28 cellular contexts compared by ENCODE assay signal in the genomic region with DNA sequence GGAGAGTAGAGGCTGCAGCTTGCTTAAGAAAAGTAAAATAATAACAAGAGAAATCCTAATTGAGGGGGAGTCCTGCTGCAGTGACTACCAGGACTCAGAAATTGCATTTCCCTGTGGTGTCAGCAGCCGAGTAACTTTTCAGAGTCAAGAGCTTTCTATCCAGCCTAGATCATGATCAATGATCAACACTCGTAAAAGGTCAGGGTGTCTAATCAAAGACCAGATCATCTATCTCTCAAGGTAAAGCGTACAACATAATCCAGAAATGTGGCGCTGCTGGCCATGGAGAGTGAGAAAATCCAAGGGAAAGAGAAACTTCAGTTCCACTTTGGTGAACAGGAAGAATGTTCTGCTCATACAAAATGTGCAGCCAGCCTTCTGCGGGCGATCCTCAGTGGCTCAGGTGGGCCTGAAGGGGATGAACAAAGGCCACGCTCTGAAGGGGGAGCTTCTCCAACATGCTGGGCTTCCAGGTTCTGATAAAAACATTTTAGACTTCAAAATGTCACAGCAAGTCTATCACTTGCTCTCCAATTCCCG.
DNase-seq lines count a peak whose midpoint lies in the region; ATAC-seq and TF ChIP-seq lines count a peak whose summit lies in the region.
"Had no signal": no experiment of that assay in that cellular context is flagged by ENCODE, and none has a peak within 500 bp of the region (broad histone marks: within the 10 kb centered on the region; RNA-seq: fewer than 3 reads in every experiment).

No MANE protein-coding gene starts in this region.

- no peak for ATAC-seq in activated CD8-positive, alpha-beta T cell treated with anti-CD3 and anti-CD28 coated beads for 36 hours
- no peak for ATAC-seq in GM18868 (IDR thresholded peaks at IDR 0.05; ENCODE audit: unreplicated experiment)
- ATAC-seq: activated CD4-positive, alpha-beta T cell treated with anti-CD3 and anti-CD28 coated beads for 36 hours had no signal

- peak overlapping the region; percentile 13 for H3K4me3 Mint-ChIP-seq in neural crest cell
- H3K4me3 Mint-ChIP-seq in activated CD8-positive, alpha-beta T cell treated with anti-CD3 and anti-CD28 coated beads for 36 hours = no peak overlapping the region
- H3K4me3 Mint-ChIP-seq: activated CD4-positive, alpha-beta T cell treated with anti-CD3 and anti-CD28 coated beads for 36 hours; activated naive CD8-positive, alpha-beta T cell treated with anti-CD3 and anti-CD28 coated beads for 36 hours; dendritic cell treated with granulocyte-macrophage colony-stimulating factor and Interleukin-4, amounts not matched to agents 40 ng/mL and 50 ng/mL, for 4 days; memory B cell had no signal

- H3K27ac Mint-ChIP-seq in neural crest cell (ENCODE audit: unreplicated experiment) = no peak overlapping the region
- H3K27ac Mint-ChIP-seq in activated CD8-positive, alpha-beta T cell treated with anti-CD3 and anti-CD28 coated beads for 36 hours = no peak overlapping the region
- H3K27ac Mint-ChIP-seq: activated CD4-positive, alpha-beta T cell treated with anti-CD3 and anti-CD28 coated beads for 36 hours; activated naive CD8-positive, alpha-beta T cell treated with anti-CD3 and anti-CD28 coated beads for 36 hours; dendritic cell treated with granulocyte-macrophage colony-stimulating factor and Interleukin-4, amounts not matched to agents 40 ng/mL and 50 ng/mL, for 4 days; memory B cell; progenitor cell of endocrine pancreas had no signal

- H3K36me3 Mint-ChIP-seq in neural crest cell (ENCODE audit: low read depth) = peaks cover 3% of the 10 kb centered on the region
- no peaks in the 10 kb centered on the region for H3K36me3 Mint-ChIP-seq in activated CD8-positive, alpha-beta T cell treated with anti-CD3 and anti-CD28 coated beads for 36 hours (ENCODE audit: low read depth)
- H3K36me3 Mint-ChIP-seq: activated naive CD8-positive, alpha-beta T cell treated with anti-CD3 and anti-CD28 coated beads for 36 hours; memory B cell had no signal

- H3K4me1 ChIP-seq in esophagus squamous epithelium (peaks cover 0 to 14% (median 3%) of the 10 kb centered on the region in 3 donors), testis (peaks cover 3% of the 10 kb centered on the region)

- no peaks in the 10 kb centered on the region for H3K9me3 ChIP-seq in esophagus squamous epithelium
- H3K9me3 ChIP-seq in testis = no peaks in the 10 kb centered on the region
- H3K9me3 ChIP-seq: ascending aorta had no signal

- intact Hi-C loops in esophagus squamous epithelium (cut with DNase I) (no loop called here), testis (cut with DNase I; ENCODE audit: low total_unique reads) (loop anchor here (5.0 to 10.0 kb wide), 2 partner anchors 50 to 1008 kb away; a partner anchor contains a TSS)
- intact Hi-C loops in activated CD8-positive, alpha-beta T cell treated with anti-CD3 and anti-CD28 coated beads for 36 hours (cut with micrococcal nuclease) = no loop called here

- peaks cover 6% of the 10 kb centered on the region for H3K27me3 Mint-ChIP-seq in neural crest cell (ENCODE audit: low read depth)
- peaks cover 41% of the 10 kb centered on the region for H3K27me3 Mint-ChIP-seq in activated CD8-positive, alpha-beta T cell treated with anti-CD3 and anti-CD28 coated beads for 36 hours
- H3K27me3 Mint-ChIP-seq: memory B cell had no signal

- peaks cover 3% of the 10 kb centered on the region for H3K9me3 Mint-ChIP-seq in neural crest cell
- H3K9me3 Mint-ChIP-seq in activated CD8-positive, alpha-beta T cell treated with anti-CD3 and anti-CD28 coated beads for 36 hours = no peaks in the 10 kb centered on the region
- H3K9me3 Mint-ChIP-seq: activated naive CD8-positive, alpha-beta T cell treated with anti-CD3 and anti-CD28 coated beads for 36 hours; dendritic cell treated with granulocyte-macrophage colony-stimulating factor and Interleukin-4, amounts not matched to agents 40 ng/mL and 50 ng/mL, for 4 days had no signal

- H3K4me1 Mint-ChIP-seq in neural crest cell = peaks cover 36% of the 10 kb centered on the region
- H3K4me1 Mint-ChIP-seq in activated CD8-positive, alpha-beta T cell treated with anti-CD3 and anti-CD28 coated beads for 36 hours (ENCODE audit: low read depth) = no peaks in the 10 kb centered on the region
- H3K4me1 Mint-ChIP-seq: activated CD4-positive, alpha-beta T cell treated with anti-CD3 and anti-CD28 coated beads for 36 hours; memory B cell had no signal

- H3K4me3 ChIP-seq in coronary artery (peak overlapping the region; percentile 92), esophagus squamous epithelium (no peak overlapping the region), testis (no peak overlapping the region)
- H3K4me3 ChIP-seq: ascending aorta, cardiac muscle cell had no signal

- H3K36me3 ChIP-seq in esophagus squamous epithelium = no peaks in the 10 kb centered on the region
- no peaks in the 10 kb centered on the region for H3K36me3 ChIP-seq in testis (ENCODE audit: low read depth, missing control alignments)
- H3K36me3 ChIP-seq: ascending aorta, cardiac muscle cell had no signal

- POLR2A ChIA-PET in activated CD8-positive, alpha-beta T cell treated with anti-CD3 and anti-CD28 coated beads for 36 hours (lab: Charles Lee) = no interaction called here

- H3K27ac ChIP-seq in coronary artery = peak overlapping the region; percentile 94 to 99
- H3K27ac ChIP-seq in esophagus squamous epithelium = peak overlapping the region in 3 of 4 donors; percentile 60 to 93 (median 85)
- H3K27ac ChIP-seq in testis = peak overlapping the region; percentile 93 to 96
- H3K27ac ChIP-seq: ascending aorta, C4-2B, cardiac muscle cell had no signal

- CTCF ChIA-PET in activated CD8-positive, alpha-beta T cell treated with anti-CD3 and anti-CD28 coated beads for 36 hours (lab: Charles Lee) = no interaction called here

- 80 to 83% methylated on average over 8 of the region's 8 CpGs for WGBS in esophagus squamous epithelium, 2 donors
- WGBS in testis, 2 donors = 54 to 60% methylated on average over 8 of the region's 8 CpGs

- DNase-seq in coronary artery (ENCODE audit: low spot score) (no peak), esophagus squamous epithelium (lab: John Stamatoyannopoulos, UW) (no peak), neural crest cell (ENCODE audit: low read depth, low spot score) (no peak), testis (no peak), DMS53 treated with DMSO at 0.1 percent for 48 hours (lab: John Stamatoyannopoulos, UW; ENCODE audit: unreplicated experiment) (no peak)
- DNase-seq in activated CD8-positive, alpha-beta T cell treated with anti-CD3 and anti-CD28 coated beads for 36 hours = no peak
- DNase-seq: activated CD4-positive, alpha-beta T cell treated with anti-CD3 and anti-CD28 coated beads for 36 hours; activated CD8-positive, alpha-beta memory T cell treated with anti-CD3 and anti-CD28 coated beads for 24 hours; activated effector memory CD4-positive, alpha-beta T cell treated with anti-CD3 and anti-CD28 coated beads, Interleukin-2, amount 50 U/mL, for 16 hours; activated naive CD8-positive, alpha-beta T cell treated with anti-CD3 and anti-CD28 coated beads for 36 hours; Calu3; DND-41; glutamatergic neuron; HCEC 1CT; KBM-7; NCI-H1105 treated with DMSO at 0.1 percent for 48 hours; NCI-H2081 treated with DMSO at 0.1 percent for 48 hours; NCI-H226; NCI-H748 treated with DMSO at 0.1 percent for 48 hours; small intestine; stimulated activated CD4-positive, alpha-beta T cell treated with anti-CD3 and anti-CD28 coated beads, Interleukin-2, amount 100 ng/mL, for 24 hours had no signal

- TF ChIP-seq CTCF in coronary artery (IDR thresholded peaks at IDR 0.05) (no peak), esophagus squamous epithelium (IDR thresholded peaks at IDR 0.05) (no peak), neural crest cell (conservative IDR thresholded peaks at IDR 0.05) (no peak), testis (IDR thresholded peaks at IDR 0.05) (no peak)
- no peak for TF ChIP-seq CTCF in activated CD8-positive, alpha-beta T cell treated with anti-CD3 and anti-CD28 coated beads for 36 hours (IDR thresholded peaks at IDR 0.05)

- H3K27me3 ChIP-seq in esophagus squamous epithelium = peaks cover 0 to 74% (median 0%) of the 10 kb centered on the region in 4 donors
- H3K27me3 ChIP-seq in testis = no peaks in the 10 kb centered on the region
- H3K27me3 ChIP-seq: ascending aorta had no signal

- TF ChIP-seq POLR2A in esophagus squamous epithelium (IDR thresholded peaks at IDR 0.05) = no peak
- no peak for TF ChIP-seq POLR2A in testis (IDR thresholded peaks at IDR 0.05)
